In the genomic region with DNA sequence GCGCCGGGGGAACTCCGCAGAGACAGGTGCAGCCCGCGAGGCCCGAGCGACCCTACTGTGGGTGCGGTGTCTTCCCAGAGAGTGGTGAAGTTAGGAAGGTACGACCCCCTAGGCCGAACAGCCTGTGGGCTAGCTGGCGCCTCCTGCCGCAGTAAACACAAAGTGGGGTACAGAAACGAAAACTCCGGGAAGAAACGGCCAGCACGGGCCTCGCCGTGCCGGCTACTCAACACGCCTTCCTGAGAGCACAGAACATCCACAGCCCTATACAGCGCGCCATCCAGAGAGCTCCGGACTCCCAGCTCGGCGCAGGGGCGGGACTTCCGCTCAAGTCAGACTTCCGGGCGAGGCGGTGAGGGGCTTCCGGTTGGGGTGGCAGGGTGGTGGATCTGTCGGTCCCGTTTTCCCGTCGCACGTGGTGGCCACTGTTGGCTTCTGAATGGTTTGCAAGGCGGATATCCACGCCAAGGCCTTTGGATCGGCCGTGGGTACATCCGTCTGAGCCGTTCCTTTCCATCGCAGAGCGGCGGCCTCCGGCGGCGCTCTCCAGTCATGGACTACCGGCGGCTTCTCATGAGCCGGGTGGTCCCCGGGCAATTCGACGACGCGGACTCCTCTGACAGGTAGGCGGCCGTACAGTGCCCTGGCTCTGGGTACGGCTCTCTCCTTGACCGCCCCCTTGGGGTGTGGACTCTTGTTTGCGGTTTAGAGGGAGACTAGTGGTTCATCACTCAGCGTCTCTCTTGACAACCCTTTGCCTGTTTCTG, we compare ENCODE assay signal across 8 cellular contexts. TPM values are rescaled to one million over a fixed set of nuclear protein-coding genes. Genes with fewer than 3 reads are reported as not detected.
DNase-seq lines count a peak whose midpoint lies in the region; ATAC-seq and TF ChIP-seq lines count a peak whose summit lies in the region.

TSS of gene CAGE1 (minus strand) at position 292 of the 767 bp plus-strand sequence. CDS start 2,569 bp downstream, outside the sequence.
TSS of gene RIOK1 (plus strand) at position 358 of the 767 bp plus-strand sequence. CDS start at position 553, 195 bp downstream.

- H3K36me3 Mint-ChIP-seq in Calu3 (ENCODE audit: insufficient read depth, unreplicated experiment) = peaks cover 30% of the 10 kb centered on the region
- H3K36me3 Mint-ChIP-seq in endothelial cell (ENCODE audit: low read depth, unreplicated experiment) = no peaks in the 10 kb centered on the region
- peaks cover 3% of the 10 kb centered on the region for H3K36me3 Mint-ChIP-seq in mesothelial cell of epicardium

- DNase-seq in Calu3 (peak; percentile 92), HUDEP-2 (lab: John Stamatoyannopoulos, UW; ENCODE audit: unreplicated experiment in 76 of 76) (peak; percentile 44 to 99 (median 97)), NOMO-1 treated with dmso at 0.1 percent for 144 hours (lab: John Stamatoyannopoulos, UW; ENCODE audit: unreplicated experiment) (peak; percentile 96), endothelial cell (ENCODE audit: low spot score) (peak; percentile 91), mesothelial cell of epicardium (ENCODE audit: low spot score in 2 of 2, unreplicated experiment in 2 of 2) (peak; percentile 82 to 92)
- DNase-seq in activated CD8-positive, alpha-beta memory T cell treated with anti-CD3 and anti-CD28 coated beads, Interleukin-2, amount 50 U/mL, for 24 hours (ENCODE audit: extremely low read depth) = peak; percentile 88
- peak; percentile 90 to 92 for DNase-seq in stimulated activated CD8-positive, alpha-beta memory T cell treated with anti-CD3 and anti-CD28 coated beads, Interleukin-15, amount 100 ng/mL, for 4 hours (ENCODE audit: low read depth in 2 of 2)

- intact Hi-C loops in Calu3 (cut with micrococcal nuclease; ENCODE audit: unreplicated experiment) = loop anchor here (10.0 kb wide), 2 partner anchors 95 to 205 kb away; partner anchors contain the start of gene SNRNP48

- H3K27ac Mint-ChIP-seq in Calu3 (ENCODE audit: unreplicated experiment) (peak within 1 kb of the TSS; percentile 28), endothelial cell (ENCODE audit: unreplicated experiment) (peak within 1 kb of the TSS; percentile 85), mesothelial cell of epicardium (peak within 1 kb of the TSS; percentile 99)

- peaks cover 33% of the 10 kb centered on the region for H3K4me1 Mint-ChIP-seq in Calu3 (ENCODE audit: low read depth, unreplicated experiment)
- H3K4me1 Mint-ChIP-seq in endothelial cell (ENCODE audit: unreplicated experiment) = peaks cover 14% of the 10 kb centered on the region
- H3K4me1 Mint-ChIP-seq in mesothelial cell of epicardium = peaks cover 34% of the 10 kb centered on the region

- TF ChIP-seq CTCF in Calu3 (IDR thresholded peaks at IDR 0.05; ENCODE audit: unreplicated experiment) (no peak), endothelial cell (IDR thresholded peaks at IDR 0.05; ENCODE audit: unreplicated experiment) (peak; percentile 37), mesothelial cell of epicardium (IDR thresholded peaks at IDR 0.05; ENCODE audit: unreplicated experiment) (no peak)

- H3K9me3 Mint-ChIP-seq in Calu3 (ENCODE audit: low read depth, unreplicated experiment) (no peaks in the 10 kb centered on the region), endothelial cell (ENCODE audit: unreplicated experiment) (no peaks in the 10 kb centered on the region), mesothelial cell of epicardium (no peaks in the 10 kb centered on the region)

- ATAC-seq in GM21390 (IDR thresholded peaks at IDR 0.05; ENCODE audit: unreplicated experiment) = peak; percentile 97

- CTCF ChIA-PET in Calu3 (lab: Charles Lee) = interaction anchor here (0.6 kb wide), 2 partner anchors 47 to 226 kb away, joined by 3 read pairs; no protein-coding TSS in a partner anchor

- H3K4me3 Mint-ChIP-seq in Calu3 (ENCODE audit: low read depth, unreplicated experiment) = peak within 1 kb of the TSS; percentile 77
- peak within 1 kb of the TSS; percentile 92 for H3K4me3 Mint-ChIP-seq in endothelial cell (ENCODE audit: unreplicated experiment)
- H3K4me3 Mint-ChIP-seq in mesothelial cell of epicardium = peak within 1 kb of the TSS; percentile 86

- TSS peak; percentile 56 for BruUV-seq in Calu3 (replicated peaks; lab: Mats Ljungman, UMichigan)

- no peaks in the 10 kb centered on the region for H3K27me3 Mint-ChIP-seq in Calu3 (ENCODE audit: unreplicated experiment)
- no peaks in the 10 kb centered on the region for H3K27me3 Mint-ChIP-seq in endothelial cell (ENCODE audit: unreplicated experiment)
- H3K27me3 Mint-ChIP-seq in mesothelial cell of epicardium (ENCODE audit: low read depth) = no peaks in the 10 kb centered on the region

RNA-seq across cellular contexts. Expression of gene CAGE1, which starts in this region (rescaled TPM):
- total RNA-seq in Calu3 (2022) (not detected in 2 replicates), endothelial cell (ENCODE audit: unreplicated experiment) (not detected), mesothelial cell of epicardium (0.09 to 0.18 TPM (median 0.09 TPM) in 3 replicates)

RNA-seq across cellular contexts. Expression of gene RIOK1, which starts in this region (rescaled TPM):
- total RNA-seq in Calu3 (2022) = 13.3 and 16.1 TPM in 2 replicates
- total RNA-seq in endothelial cell (ENCODE audit: unreplicated experiment) = 12.6 TPM
- 24.1 to 25.6 TPM (median 24.5 TPM) in 3 replicates for total RNA-seq in mesothelial cell of epicardium

Comparison
In these comparisons a context has a peak if more than half of its experiments do, and no peak if none do; other contexts are left out.
1. Peak in every context shown above with its lines: DNase-seq and ATAC-seq.
2. H3K27ac Mint-ChIP-seq: peak in every context shown above with its lines; median percentile 99 in mesothelial cell of epicardium; 85 in endothelial cell; 28 in Calu3.